In the genomic region with DNA sequence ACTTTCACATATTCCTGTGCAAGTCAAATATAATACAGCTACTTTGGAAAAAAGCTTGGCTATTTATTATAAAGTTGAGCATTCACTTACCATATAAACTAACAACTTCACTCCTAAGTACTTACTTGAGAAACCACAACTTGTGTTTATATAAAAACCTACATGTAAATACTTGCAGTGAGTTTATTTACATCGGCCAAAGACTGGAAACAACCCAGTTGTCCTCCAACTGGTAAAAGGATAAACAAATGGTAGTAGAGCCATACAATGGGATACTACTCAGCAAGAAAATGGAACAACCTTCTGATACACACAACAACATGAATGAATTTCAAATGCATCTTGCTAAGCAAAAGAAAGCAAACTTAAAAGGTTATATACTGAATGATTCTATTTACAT, we compare ENCODE assay signal across 21 cellular contexts.
"Had no signal": no experiment of that assay in that cellular context is flagged by ENCODE, and none has a peak within 500 bp of the region (broad histone marks: within the 10 kb centered on the region; RNA-seq: fewer than 3 reads in every experiment).

No MANE protein-coding gene starts in this region.

- H3K9me3 ChIP-seq: ascending aorta, SJSA1, SK-N-SH had no signal

- H3K4me1 ChIP-seq: ascending aorta had no signal

- DNase-seq: activated CD4-positive, alpha-beta T cell treated with anti-CD3 and anti-CD28 coated beads, Interleukin-2, amount 10 ng/mL, durations not matched to agents 7 days and 5 days; activated CD4-positive, alpha-beta T cell treated with anti-CD3 and anti-CD28 coated beads, Interleukin-2, amount 50 U/mL, for 48 hours; activated CD8-positive, alpha-beta T cell treated with anti-CD3 and anti-CD28 coated beads, Interleukin-2, amount 10 ng/mL, durations not matched to agents 7 days and 5 days; activated gamma-delta T cell; activated naive CD4-positive, alpha-beta T cell treated with Interleukin-2 at 50 U/mL for 16 hours; activated naive CD8-positive, alpha-beta T cell treated with anti-CD3 and anti-CD28 coated beads, Interleukin-2, amount 10 ng/mL, durations not matched to agents 7 days and 5 days; activated T-cell treated with anti-CD3 and anti-CD28 coated beads, Interleukin-2, amount 50 U/mL, for 24 hours; amygdala; Kasumi-1; KG1; MM.1S; MV-4-11; NCI-H1092; NCI-H1436 treated with DMSO at 0.1 percent for 48 hours; NCI-H1694 treated with DMSO at 0.1 percent for 48 hours; NCI-H2029; NCI-H345; SHP77 treated with DMSO at 0.1 percent for 48 hours; SK-N-SH had no signal

- H3K4me3 ChIP-seq: ascending aorta, SJSA1 had no signal

- H3K27me3 ChIP-seq: ascending aorta had no signal

- H3K27ac ChIP-seq: ascending aorta, SJSA1 had no signal

- H3K36me3 ChIP-seq: ascending aorta, SJSA1 had no signal
